In the genomic region with DNA sequence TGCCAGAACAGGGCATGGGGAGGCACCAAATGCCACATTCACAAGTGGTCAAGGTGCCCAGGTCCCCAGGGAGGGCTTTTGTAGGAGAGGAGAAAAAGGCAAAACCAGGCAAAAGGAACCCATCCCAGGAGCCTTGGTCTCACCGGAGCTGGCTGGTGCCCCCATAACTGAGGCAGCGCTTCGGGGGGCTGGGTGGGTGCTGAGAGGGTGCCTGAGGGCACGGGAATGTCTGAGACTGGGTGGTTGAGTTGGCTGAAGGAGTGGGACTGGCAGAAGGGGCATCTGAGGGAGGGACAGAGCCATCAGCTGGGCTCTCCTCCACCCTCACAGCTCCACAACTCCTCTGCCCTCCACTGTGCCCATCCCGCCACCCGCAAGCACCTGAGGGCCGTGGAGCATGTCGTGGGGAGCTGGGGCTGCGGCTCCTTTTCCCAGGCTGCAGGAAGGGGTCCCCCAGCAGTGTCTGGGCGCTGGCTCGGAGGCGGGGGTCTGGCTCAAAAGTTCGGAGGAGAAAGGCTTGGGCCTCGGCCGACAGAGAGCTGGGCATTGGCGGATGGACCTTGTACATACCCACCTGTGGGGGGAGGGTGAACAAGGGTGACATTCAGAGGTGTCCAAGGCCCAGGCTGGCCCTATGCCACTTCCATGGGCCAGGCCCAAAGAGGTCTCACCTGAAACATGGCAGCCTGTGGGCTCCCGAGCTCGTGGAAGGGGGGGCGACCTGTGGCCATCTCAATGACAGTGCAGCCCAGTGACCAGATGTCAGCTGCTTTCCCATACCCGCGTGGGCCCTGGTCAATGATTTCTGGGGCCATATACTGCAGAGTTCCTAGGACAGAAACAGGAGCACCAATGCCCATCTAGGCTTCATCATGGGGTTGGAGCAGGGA, we compare ENCODE assay signal across 19 cellular contexts. TPM values are rescaled to one million over a fixed set of nuclear protein-coding genes. Genes with fewer than 3 reads are reported as not detected.
DNase-seq lines count a peak whose midpoint lies in the region; ATAC-seq and TF ChIP-seq lines count a peak whose summit lies in the region.
"Had no signal": no experiment of that assay in that cellular context is flagged by ENCODE, and none has a peak within 500 bp of the region (broad histone marks: within the 10 kb centered on the region; RNA-seq: fewer than 3 reads in every experiment).

No MANE protein-coding gene starts in this region.

- H2BK120ac ChIP-seq in neuronal stem cell (ENCODE audit: low read depth, low read length): peak overlapping the region; percentile 48

- H3K4me1 ChIP-seq in KMS-11 (ENCODE audit: low read depth, poor library complexity, severe bottlenecking): peaks cover 7% of the 10 kb centered on the region
- peaks cover 3 to 13% of the 10 kb centered on the region in 2 donors for H3K4me1 ChIP-seq in neuronal stem cell (ENCODE audit: control insufficient read depth in 2 of 2, insufficient read depth in 1 of 2, low read depth in 1 of 2, low read length in 2 of 2)
- H3K4me1 ChIP-seq: gastrocnemius medialis had no signal

- H2BK15ac ChIP-seq in neuronal stem cell (ENCODE audit: low read length): peak overlapping the region; percentile 93

- H3K27ac Mint-ChIP-seq in activated CD8-positive, alpha-beta T cell treated with anti-CD3 and anti-CD28 coated beads, Interleukin-2, amount 10 ng/mL, durations not matched to agents 7 days and 5 days: no peak overlapping the region
- H3K27ac Mint-ChIP-seq in activated CD8-positive, alpha-beta T cell treated with anti-CD3 and anti-CD28 coated beads for 36 hours: no peak overlapping the region
- no peak overlapping the region for H3K27ac Mint-ChIP-seq in activated T-helper 17 cell treated with anti-CD3 and anti-CD28 coated beads, Interleukin-2, amount 50 U/mL, for 72 hours
- H3K27ac Mint-ChIP-seq: nephron progenitor cell, progenitor cell of endocrine pancreas had no signal

- peak overlapping the region; percentile 50 for H3K14ac ChIP-seq in neuronal stem cell (ENCODE audit: low read length)

- H3K36me3 Mint-ChIP-seq in activated CD8-positive, alpha-beta T cell treated with anti-CD3 and anti-CD28 coated beads, Interleukin-2, amount 10 ng/mL, durations not matched to agents 7 days and 5 days (ENCODE audit: low read depth): no peaks in the 10 kb centered on the region
- H3K36me3 Mint-ChIP-seq in activated CD8-positive, alpha-beta T cell treated with anti-CD3 and anti-CD28 coated beads for 36 hours (ENCODE audit: low read depth): peaks cover 2% of the 10 kb centered on the region
- no peaks in the 10 kb centered on the region for H3K36me3 Mint-ChIP-seq in activated T-helper 17 cell treated with anti-CD3 and anti-CD28 coated beads, Interleukin-2, amount 50 U/mL, for 72 hours (ENCODE audit: low read depth)

- no peak for ATAC-seq in activated CD8-positive, alpha-beta T cell treated with anti-CD3 and anti-CD28 coated beads, Interleukin-2, amount 10 ng/mL, durations not matched to agents 7 days and 5 days
- no peak for ATAC-seq in activated CD8-positive, alpha-beta T cell treated with anti-CD3 and anti-CD28 coated beads for 36 hours
- no peak for ATAC-seq in activated T-helper 17 cell treated with anti-CD3 and anti-CD28 coated beads, Interleukin-2, amount 50 U/mL, for 72 hours (replicated peaks)
- no peak for ATAC-seq in GM18520 (IDR thresholded peaks at IDR 0.05; ENCODE audit: unreplicated experiment)
- ATAC-seq in HG02678 (IDR thresholded peaks at IDR 0.05; ENCODE audit: unreplicated experiment): no peak

- H3K27me3 ChIP-seq in KMS-11 (ENCODE audit: insufficient read depth, low read depth) (no peaks in the 10 kb centered on the region), neuronal stem cell (ENCODE audit: control insufficient read depth in 3 of 3, insufficient read depth in 3 of 3, low read depth in 1 of 3, low read length in 3 of 3) (peaks cover 0 to 43% (median 9%) of the 10 kb centered on the region in 3 experiments)
- H3K27me3 ChIP-seq: dorsolateral prefrontal cortex, gastrocnemius medialis had no signal

- WGBS in neuronal stem cell (ENCODE audit: extremely low coverage in 2 of 2, insufficient read length in 2 of 2, insufficient replicate concordance in 1 of 2), 2 donors: no CpG with 5 or more reads among the region's 21 CpGs

- no peak overlapping the region; the same call in 1 of the 2 replicates for H2AFZ ChIP-seq in KMS-11 (ENCODE audit: low read depth)
- H2AFZ ChIP-seq in neuronal stem cell (ENCODE audit: low read length): no peak overlapping the region

- H4K91ac ChIP-seq in neuronal stem cell (ENCODE audit: low read depth, low read length, poor library complexity): no peak overlapping the region

- H2BK5ac ChIP-seq in neuronal stem cell (ENCODE audit: low read length): no peak overlapping the region

- no peaks in the 10 kb centered on the region for H4K20me1 ChIP-seq in KMS-11 (ENCODE audit: insufficient read depth)

- no peak overlapping the region for H3K4me3 ChIP-seq in KMS-11 (IDR thresholded peaks at IDR 0.05; ENCODE audit: insufficient read depth, low read depth, low read length)
- H3K4me3 ChIP-seq in neuronal stem cell (ENCODE audit: low read length in 2 of 2): no peak overlapping the region
- H3K4me3 ChIP-seq: gastrocnemius medialis had no signal

- peak overlapping the region; percentile 96 for H2AK5ac ChIP-seq in neuronal stem cell (ENCODE audit: low read depth, low read length)

- CTCF ChIA-PET in activated CD8-positive, alpha-beta T cell treated with anti-CD3 and anti-CD28 coated beads, Interleukin-2, amount 10 ng/mL, durations not matched to agents 7 days and 5 days (lab: Charles Lee): interaction anchor here (0.6 to 6.7 kb wide), 23 partner anchors 8 to 415 kb away, joined by 3 to 99 read pairs (median 15); a partner anchor contains a TSS
- CTCF ChIA-PET in activated CD8-positive, alpha-beta T cell treated with anti-CD3 and anti-CD28 coated beads for 36 hours (lab: Charles Lee): interaction anchor here (0.6 to 8.9 kb wide), 25 partner anchors 9 to 306 kb away, joined by 3 to 91 read pairs (median 5); a partner anchor contains a TSS

- no peak for DNase-seq in activated CD8-positive, alpha-beta T cell treated with anti-CD3 and anti-CD28 coated beads, Interleukin-2, amount 10 ng/mL, durations not matched to agents 7 days and 5 days
- no peak for DNase-seq in activated CD8-positive, alpha-beta T cell treated with anti-CD3 and anti-CD28 coated beads for 36 hours
- DNase-seq in neuronal stem cell (ENCODE audit: low spot score) (no peak), COLO829 (ENCODE audit: low spot score) (no peak)
- DNase-seq: NCI-H2081, SIG-M5 had no signal

- POLR2A ChIA-PET in activated CD8-positive, alpha-beta T cell treated with anti-CD3 and anti-CD28 coated beads, Interleukin-2, amount 10 ng/mL, durations not matched to agents 7 days and 5 days (lab: Charles Lee): interaction anchor here (1.1 to 4.9 kb wide), 6 partner anchors 8 to 37 kb away, joined by 3 to 56 read pairs (median 6); a partner anchor contains a TSS
- POLR2A ChIA-PET in activated CD8-positive, alpha-beta T cell treated with anti-CD3 and anti-CD28 coated beads for 36 hours (lab: Charles Lee): interaction anchor here (0.6 to 6.7 kb wide), 8 partner anchors 8 to 61 kb away, joined by 3 to 61 read pairs (median 6); a partner anchor contains a TSS

- H3K4me3 Mint-ChIP-seq in activated CD8-positive, alpha-beta T cell treated with anti-CD3 and anti-CD28 coated beads, Interleukin-2, amount 10 ng/mL, durations not matched to agents 7 days and 5 days: peak overlapping the region; percentile 78
- no peak overlapping the region for H3K4me3 Mint-ChIP-seq in activated CD8-positive, alpha-beta T cell treated with anti-CD3 and anti-CD28 coated beads for 36 hours
- peak overlapping the region; percentile 73 for H3K4me3 Mint-ChIP-seq in activated T-helper 17 cell treated with anti-CD3 and anti-CD28 coated beads, Interleukin-2, amount 50 U/mL, for 72 hours

- intact Hi-C loops in activated CD8-positive, alpha-beta T cell treated with anti-CD3 and anti-CD28 coated beads for 36 hours (cut with micrococcal nuclease): no loop called here

- no peak overlapping the region for H3K9ac ChIP-seq in KMS-11
- H3K9ac ChIP-seq in neuronal stem cell (ENCODE audit: low read depth, low read length, poor library complexity): peak overlapping the region; percentile 82

- no peaks in the 10 kb centered on the region for H3K9me3 Mint-ChIP-seq in activated CD8-positive, alpha-beta T cell treated with anti-CD3 and anti-CD28 coated beads, Interleukin-2, amount 10 ng/mL, durations not matched to agents 7 days and 5 days (ENCODE audit: insufficient read depth)
- no peaks in the 10 kb centered on the region for H3K9me3 Mint-ChIP-seq in activated CD8-positive, alpha-beta T cell treated with anti-CD3 and anti-CD28 coated beads for 36 hours
- no peaks in the 10 kb centered on the region for H3K9me3 Mint-ChIP-seq in activated T-helper 17 cell treated with anti-CD3 and anti-CD28 coated beads, Interleukin-2, amount 50 U/mL, for 72 hours
- H3K9me3 Mint-ChIP-seq: nephron progenitor cell had no signal

- no peaks in the 10 kb centered on the region for H3K36me3 ChIP-seq in KMS-11 (ENCODE audit: insufficient read depth)
- peaks cover 3 to 73% of the 10 kb centered on the region in 2 donors for H3K36me3 ChIP-seq in neuronal stem cell (replicated peaks in 1 of 2; ENCODE audit: control insufficient read depth in 2 of 2, insufficient read depth in 2 of 2, low read length in 2 of 2)

- no peak overlapping the region for H3K27ac ChIP-seq in KMS-11
- H3K27ac ChIP-seq in neuronal stem cell (replicated peaks; ENCODE audit: low read length): no peak overlapping the region
- H3K27ac ChIP-seq: gastrocnemius medialis had no signal

- peak overlapping the region; percentile 83 for H3K18ac ChIP-seq in neuronal stem cell (ENCODE audit: low read length)

- no peak overlapping the region for H3K4ac ChIP-seq in neuronal stem cell (ENCODE audit: low read length)

- no peak overlapping the region for H4K8ac ChIP-seq in neuronal stem cell (ENCODE audit: low read depth, low read length)

- peak overlapping the region; percentile 93 for H2BK12ac ChIP-seq in neuronal stem cell (ENCODE audit: low read length)

- no peak for TF ChIP-seq CTCF in activated CD8-positive, alpha-beta T cell treated with anti-CD3 and anti-CD28 coated beads for 36 hours (IDR thresholded peaks at IDR 0.05)
- TF ChIP-seq CTCF in KMS-11 (conservative IDR thresholded peaks at IDR 0.05; ENCODE audit: low read depth, low read length): no peak

- H3K79me1 ChIP-seq in neuronal stem cell (ENCODE audit: low read depth, low read length): no peaks in the 10 kb centered on the region

- peaks cover 48% of the 10 kb centered on the region for H3K4me1 Mint-ChIP-seq in activated CD8-positive, alpha-beta T cell treated with anti-CD3 and anti-CD28 coated beads, Interleukin-2, amount 10 ng/mL, durations not matched to agents 7 days and 5 days (ENCODE audit: low read depth)
- H3K4me1 Mint-ChIP-seq in activated CD8-positive, alpha-beta T cell treated with anti-CD3 and anti-CD28 coated beads for 36 hours (ENCODE audit: low read depth): peaks cover 44% of the 10 kb centered on the region
- peaks cover 7% of the 10 kb centered on the region for H3K4me1 Mint-ChIP-seq in activated T-helper 17 cell treated with anti-CD3 and anti-CD28 coated beads, Interleukin-2, amount 50 U/mL, for 72 hours

- H3K27me3 Mint-ChIP-seq in activated CD8-positive, alpha-beta T cell treated with anti-CD3 and anti-CD28 coated beads, Interleukin-2, amount 10 ng/mL, durations not matched to agents 7 days and 5 days (ENCODE audit: low read depth): peaks cover 9% of the 10 kb centered on the region
- H3K27me3 Mint-ChIP-seq in activated CD8-positive, alpha-beta T cell treated with anti-CD3 and anti-CD28 coated beads for 36 hours: peaks cover 2% of the 10 kb centered on the region
- H3K27me3 Mint-ChIP-seq in activated T-helper 17 cell treated with anti-CD3 and anti-CD28 coated beads, Interleukin-2, amount 50 U/mL, for 72 hours: no peaks in the 10 kb centered on the region

- peak overlapping the region; percentile 79; the same call in 1 of the 2 replicates for H3K4me2 ChIP-seq in KMS-11
- no peak overlapping the region for H3K4me2 ChIP-seq in neuronal stem cell (ENCODE audit: insufficient read depth, low read length, poor library complexity, severe bottlenecking)

- H3K79me2 ChIP-seq in KMS-11 (ENCODE audit: insufficient read depth, low read depth): no peaks in the 10 kb centered on the region

- no peaks in the 10 kb centered on the region for H3K9me3 ChIP-seq in neuronal stem cell (replicated peaks in 1 of 2; ENCODE audit: control insufficient read depth in 2 of 2, insufficient read depth in 1 of 2, low read depth in 1 of 2, low read length in 2 of 2)
- H3K9me3 ChIP-seq: gastrocnemius medialis had no signal

- H3K23ac ChIP-seq in neuronal stem cell (ENCODE audit: low read depth, low read length, poor library complexity): peak overlapping the region; percentile 92

RNA-seq across cellular contexts. Expression of a gene that starts 8.5 kb away (rescaled TPM):
- 10 to 100 TPM in 1 of 2 experiments, 1 to 10 TPM in 1; 7.8 to 12.3 TPM for total RNA-seq in activated CD8-positive, alpha-beta T cell treated with anti-CD3 and anti-CD28 coated beads, Interleukin-2, amount 10 ng/mL, durations not matched to agents 7 days and 5 days
- total RNA-seq in activated CD8-positive, alpha-beta T cell treated with anti-CD3 and anti-CD28 coated beads for 36 hours: 1 to 10 TPM; 8.3 to 9.5 TPM
- 10 to 100 TPM in 1 of 2 donors, 1 to 10 TPM in 1; 7.3 to 15.2 TPM for total RNA-seq in activated T-helper 17 cell treated with anti-CD3 and anti-CD28 coated beads, Interleukin-2, amount 50 U/mL, for 72 hours
- 8.4 TPM for polyA plus RNA-seq in neuronal stem cell (2013, experiment 1 of 2)
- 8.3 TPM for polyA plus RNA-seq in neuronal stem cell (2013, experiment 2 of 2)

RNA-seq across cellular contexts. Expression of a gene that starts 16.3 kb away (rescaled TPM):
- total RNA-seq in activated CD8-positive, alpha-beta T cell treated with anti-CD3 and anti-CD28 coated beads, Interleukin-2, amount 10 ng/mL, durations not matched to agents 7 days and 5 days: not detected
- total RNA-seq in activated CD8-positive, alpha-beta T cell treated with anti-CD3 and anti-CD28 coated beads for 36 hours: not detected
- not detected for total RNA-seq in activated T-helper 17 cell treated with anti-CD3 and anti-CD28 coated beads, Interleukin-2, amount 50 U/mL, for 72 hours
- not detected for polyA plus RNA-seq in neuronal stem cell (2013, experiment 1 of 2)
- not detected for polyA plus RNA-seq in neuronal stem cell (2013, experiment 2 of 2)
- total RNA-seq: epithelial cell of proximal tubule; LHCN-M2; progenitor cell of endocrine pancreas; T-helper 1 cell treated with Interleukin-12 subunit alpha and Interleukin-12 subunit beta and Interleukin-4 antibody, amounts not matched to agents 30 ng/mL and 1 ng/mL, for 36 hours; urinary bladder had no signal

RNA-seq across cellular contexts. Expression of a gene that starts 16.5 kb away (rescaled TPM):
- 10 to 100 TPM; 81.0 to 83.1 TPM for total RNA-seq in activated CD8-positive, alpha-beta T cell treated with anti-CD3 and anti-CD28 coated beads, Interleukin-2, amount 10 ng/mL, durations not matched to agents 7 days and 5 days
- 10 to 100 TPM; 77.7 to 80.6 TPM for total RNA-seq in activated CD8-positive, alpha-beta T cell treated with anti-CD3 and anti-CD28 coated beads for 36 hours
- 10 to 100 TPM; 26.0 to 43.4 TPM for total RNA-seq in activated T-helper 17 cell treated with anti-CD3 and anti-CD28 coated beads, Interleukin-2, amount 50 U/mL, for 72 hours
- polyA plus RNA-seq in neuronal stem cell (2013, experiment 1 of 2): 8.5 TPM
- 8.0 TPM for polyA plus RNA-seq in neuronal stem cell (2013, experiment 2 of 2)

RNA-seq across cellular contexts. Expression of a gene that starts 24.9 kb away (rescaled TPM):
- not detected for total RNA-seq in activated CD8-positive, alpha-beta T cell treated with anti-CD3 and anti-CD28 coated beads, Interleukin-2, amount 10 ng/mL, durations not matched to agents 7 days and 5 days
- total RNA-seq in activated CD8-positive, alpha-beta T cell treated with anti-CD3 and anti-CD28 coated beads for 36 hours: not detected
- not detected for total RNA-seq in activated T-helper 17 cell treated with anti-CD3 and anti-CD28 coated beads, Interleukin-2, amount 50 U/mL, for 72 hours
- 0.07 TPM for polyA plus RNA-seq in neuronal stem cell (2013, experiment 1 of 2)
- 0.10 TPM for polyA plus RNA-seq in neuronal stem cell (2013, experiment 2 of 2)
- total RNA-seq: cardiac septum; epithelial cell of proximal tubule; gastrocnemius medialis; LHCN-M2; progenitor cell of endocrine pancreas; T-helper 1 cell treated with Interleukin-12 subunit alpha and Interleukin-12 subunit beta and Interleukin-4 antibody, amounts not matched to agents 30 ng/mL and 1 ng/mL, for 36 hours; urinary bladder had no signal

RNA-seq across cellular contexts. Expression of a gene that starts 34.1 kb away (rescaled TPM):
- total RNA-seq in activated CD8-positive, alpha-beta T cell treated with anti-CD3 and anti-CD28 coated beads, Interleukin-2, amount 10 ng/mL, durations not matched to agents 7 days and 5 days: under 1 TPM; 0.47 to 0.66 TPM
- total RNA-seq in activated CD8-positive, alpha-beta T cell treated with anti-CD3 and anti-CD28 coated beads for 36 hours: 1 to 10 TPM; 1.1 to 1.7 TPM
- total RNA-seq in activated T-helper 17 cell treated with anti-CD3 and anti-CD28 coated beads, Interleukin-2, amount 50 U/mL, for 72 hours: under 1 TPM; 0.26 to 0.42 TPM
- polyA plus RNA-seq in neuronal stem cell (2013, experiment 1 of 2): 7.5 TPM
- 7.8 TPM for polyA plus RNA-seq in neuronal stem cell (2013, experiment 2 of 2)
